ENCODE assay signal across 22 cellular contexts in genomic region chr7:156058248-156058647, GRCh38.
DNase-seq lines count a peak whose midpoint lies in the region; ATAC-seq and TF ChIP-seq lines count a peak whose summit lies in the region.
"Had no signal": no experiment of that assay in that cellular context is flagged by ENCODE, and none has a peak within 500 bp of the region (broad histone marks: within the 10 kb centered on the region; RNA-seq: fewer than 3 reads in every experiment).

No MANE protein-coding gene starts in this region.

- no peak overlapping the region for H3K14ac ChIP-seq in neuronal stem cell (ENCODE audit: low read length)

- no peak overlapping the region for H3K4me2 ChIP-seq in neuronal stem cell (ENCODE audit: insufficient read depth, low read length, poor library complexity, severe bottlenecking)
- H3K4me2 ChIP-seq: BLaER1 treated with 17β-estradiol and CSF1 and Interleukin-3, amounts not matched to agents 10 nM and 100 nM; GM23338 had no signal

- H3K4ac ChIP-seq in neuronal stem cell (ENCODE audit: low read length): no peak overlapping the region

- DNase-seq in HT1080 (ENCODE audit: low read depth) (peak; percentile 37), MV-4-11 (lab: John Stamatoyannopoulos, UW) (peak; percentile 50), SK-MEL-5 (ENCODE audit: low read depth, low spot score) (peak; percentile 30), neuronal stem cell (ENCODE audit: low spot score) (no peak), NCI-H1105 treated with DMSO at 0.1 percent for 48 hours (lab: John Stamatoyannopoulos, UW) (no peak)
- no peak for DNase-seq in activated T-helper 2 cell treated with anti-CD3 and anti-CD28 coated beads, Interferon-gamma antibody, Interleukin-2, Interleukin-4, amounts not matched to agents 10 μg/mL and 5 μg/mL and 100 μg/mL, durations not matched to agents 14 hours and 24 hours and 36 hours (ENCODE audit: low spot score)
- DNase-seq: BE2C; CD4-positive, alpha-beta T cell; CD8-positive, alpha-beta memory T cell; DMS 273 treated with DMSO at 0.1 percent for 48 hours; DMS79; EL; GDM1; H9 had no signal

- H3K4me3 Mint-ChIP-seq in activated T-helper 2 cell treated with anti-CD3 and anti-CD28 coated beads, Interferon-gamma antibody, Interleukin-2, Interleukin-4, amounts not matched to agents 10 μg/mL and 5 μg/mL and 100 μg/mL, durations not matched to agents 14 hours and 24 hours and 36 hours (ENCODE audit: low read depth): no peak overlapping the region
- H3K4me3 Mint-ChIP-seq: CD14-positive monocyte; CD4-positive, alpha-beta T cell; CD8-positive, alpha-beta memory T cell; GM23338; H9 had no signal

- H3K4me3 ChIP-seq in neuronal stem cell (ENCODE audit: low read length in 2 of 2): no peak overlapping the region
- H3K4me3 ChIP-seq: BLaER1 treated with 17β-estradiol and CSF1 and Interleukin-3, amounts not matched to agents 10 nM and 100 nM; GM12878; GM23338 had no signal

- H3K27ac Mint-ChIP-seq in activated T-helper 2 cell treated with anti-CD3 and anti-CD28 coated beads, Interferon-gamma antibody, Interleukin-2, Interleukin-4, amounts not matched to agents 10 μg/mL and 5 μg/mL and 100 μg/mL, durations not matched to agents 14 hours and 24 hours and 36 hours: no peak overlapping the region
- H3K27ac Mint-ChIP-seq: CD4-positive, alpha-beta T cell; CD8-positive, alpha-beta memory T cell; GM23338; H9 had no signal

- H3K27me3 ChIP-seq in neuronal stem cell (ENCODE audit: control insufficient read depth in 3 of 3, insufficient read depth in 3 of 3, low read depth in 1 of 3, low read length in 3 of 3): peaks cover 0 to 13% (median 0%) of the 10 kb centered on the region in 3 experiments
- H3K27me3 ChIP-seq: BLaER1 treated with 17β-estradiol and CSF1 and Interleukin-3, amounts not matched to agents 10 nM and 100 nM had no signal

- TF ChIP-seq POLR2A in GM18505 (IDR thresholded peaks at IDR 0.05; ENCODE audit: borderline replicate concordance, extremely low read depth, insufficient read depth, insufficient read length): no peak

- no peak overlapping the region for H3K9ac ChIP-seq in neuronal stem cell (ENCODE audit: low read depth, low read length, poor library complexity)
- H3K9ac ChIP-seq: BLaER1 treated with 17β-estradiol and CSF1 and Interleukin-3, amounts not matched to agents 10 nM and 100 nM had no signal

- no peak overlapping the region for H4K8ac ChIP-seq in neuronal stem cell (ENCODE audit: low read depth, low read length)

- no peak overlapping the region for H2BK12ac ChIP-seq in neuronal stem cell (ENCODE audit: low read length)

- no peaks in the 10 kb centered on the region for H3K4me1 Mint-ChIP-seq in activated T-helper 2 cell treated with anti-CD3 and anti-CD28 coated beads, Interferon-gamma antibody, Interleukin-2, Interleukin-4, amounts not matched to agents 10 μg/mL and 5 μg/mL and 100 μg/mL, durations not matched to agents 14 hours and 24 hours and 36 hours (ENCODE audit: low read depth)
- H3K4me1 Mint-ChIP-seq: CD14-positive monocyte; CD8-positive, alpha-beta memory T cell; GM23338; H9 had no signal

- peaks cover 2% of the 10 kb centered on the region for H3K79me1 ChIP-seq in neuronal stem cell (ENCODE audit: low read depth, low read length)

- intact Hi-C loops in activated T-helper 2 cell treated with anti-CD3 and anti-CD28 coated beads, Interferon-gamma antibody, Interleukin-2, Interleukin-4, amounts not matched to agents 10 μg/mL and 5 μg/mL and 100 μg/mL, durations not matched to agents 14 hours and 24 hours and 36 hours (cut with micrococcal nuclease): no loop called here

- peaks cover 11% of the 10 kb centered on the region for H3K9me3 Mint-ChIP-seq in activated T-helper 2 cell treated with anti-CD3 and anti-CD28 coated beads, Interferon-gamma antibody, Interleukin-2, Interleukin-4, amounts not matched to agents 10 μg/mL and 5 μg/mL and 100 μg/mL, durations not matched to agents 14 hours and 24 hours and 36 hours
- H3K9me3 Mint-ChIP-seq: CD4-positive, alpha-beta T cell had no signal

- no peak overlapping the region for H3K27ac ChIP-seq in neuronal stem cell (replicated peaks; ENCODE audit: low read length)
- H3K27ac ChIP-seq: 22Rv1; BLaER1 treated with 17β-estradiol and CSF1 and Interleukin-3, amounts not matched to agents 10 nM and 100 nM had no signal

- no peak overlapping the region for H2AK5ac ChIP-seq in neuronal stem cell (ENCODE audit: low read depth, low read length)

- H3K18ac ChIP-seq in neuronal stem cell (ENCODE audit: low read length): peak overlapping the region; percentile 62

- H3K23ac ChIP-seq in neuronal stem cell (ENCODE audit: low read depth, low read length, poor library complexity): no peak overlapping the region

- no peaks in the 10 kb centered on the region for H3K4me1 ChIP-seq in neuronal stem cell (ENCODE audit: control insufficient read depth in 2 of 2, insufficient read depth in 1 of 2, low read depth in 1 of 2, low read length in 2 of 2)
- H3K4me1 ChIP-seq: BE2C; BLaER1 treated with 17β-estradiol and CSF1 and Interleukin-3, amounts not matched to agents 10 nM and 100 nM had no signal

- H3K27me3 Mint-ChIP-seq in activated T-helper 2 cell treated with anti-CD3 and anti-CD28 coated beads, Interferon-gamma antibody, Interleukin-2, Interleukin-4, amounts not matched to agents 10 μg/mL and 5 μg/mL and 100 μg/mL, durations not matched to agents 14 hours and 24 hours and 36 hours (ENCODE audit: low read depth): no peaks in the 10 kb centered on the region
- H3K27me3 Mint-ChIP-seq: CD4-positive, alpha-beta T cell had no signal

- H2BK120ac ChIP-seq in neuronal stem cell (ENCODE audit: low read depth, low read length): no peak overlapping the region

- no peak overlapping the region for H4K91ac ChIP-seq in neuronal stem cell (ENCODE audit: low read depth, low read length, poor library complexity)

- in situ Hi-C loops in SK-MEL-5 (cut with HindIII; ENCODE audit: low pct_unique_long_range_greater_than_20kb, low sequenced_read_pairs): no loop called here

- no peak overlapping the region for H2AFZ ChIP-seq in neuronal stem cell (ENCODE audit: low read length)
- H2AFZ ChIP-seq: GM23338 had no signal

- no peaks in the 10 kb centered on the region for H3K36me3 Mint-ChIP-seq in activated T-helper 2 cell treated with anti-CD3 and anti-CD28 coated beads, Interferon-gamma antibody, Interleukin-2, Interleukin-4, amounts not matched to agents 10 μg/mL and 5 μg/mL and 100 μg/mL, durations not matched to agents 14 hours and 24 hours and 36 hours (ENCODE audit: low read depth)
- H3K36me3 Mint-ChIP-seq: CD14-positive monocyte had no signal

- H3K36me3 ChIP-seq in neuronal stem cell (replicated peaks in 1 of 2; ENCODE audit: control insufficient read depth in 2 of 2, insufficient read depth in 2 of 2, low read length in 2 of 2): no peaks in the 10 kb centered on the region
- H3K36me3 ChIP-seq: BE2C; BLaER1 treated with 17β-estradiol and CSF1 and Interleukin-3, amounts not matched to agents 10 nM and 100 nM had no signal

- no CpG with 5 or more reads among the region's 14 CpGs for WGBS in neuronal stem cell (ENCODE audit: extremely low coverage in 2 of 2, insufficient read length in 2 of 2, insufficient replicate concordance in 1 of 2), 2 donors

- no peak for ATAC-seq in GM21515 (IDR thresholded peaks at IDR 0.05; ENCODE audit: unreplicated experiment)
- no peak for ATAC-seq in GM18505 (IDR thresholded peaks at IDR 0.05; ENCODE audit: unreplicated experiment)
- ATAC-seq: GM12878, GM23338, HCT116 had no signal

- H2BK15ac ChIP-seq in neuronal stem cell (ENCODE audit: low read length): no peak overlapping the region

- no peak overlapping the region for H2BK5ac ChIP-seq in neuronal stem cell (ENCODE audit: low read length)

- peaks cover 0 to 8% of the 10 kb centered on the region in 2 donors for H3K9me3 ChIP-seq in neuronal stem cell (replicated peaks in 1 of 2; ENCODE audit: control insufficient read depth in 2 of 2, insufficient read depth in 1 of 2, low read depth in 1 of 2, low read length in 2 of 2)
- H3K9me3 ChIP-seq: BLaER1 treated with 17β-estradiol and CSF1 and Interleukin-3, amounts not matched to agents 10 nM and 100 nM had no signal

Comparison
In these comparisons a context has a peak if more than half of its experiments do, and no peak if none do; other contexts are left out.
1. DNase-seq: peak in HT1080 (single experiment), MV-4-11 (single experiment) and SK-MEL-5 (single experiment); none in neuronal stem cell (single experiment), activated T-helper 2 cell treated with anti-CD3 and anti-CD28 coated beads, Interferon-gamma antibody, Interleukin-2, Interleukin-4, amounts not matched to agents 10 μg/mL and 5 μg/mL and 100 μg/mL, durations not matched to agents 14 hours and 24 hours and 36 hours (single experiment) and NCI-H1105 treated with DMSO at 0.1 percent for 48 hours (single experiment).